ENCODE assay signal across 20 cellular contexts in genomic region chr7:1149351-1149794, GRCh38. TPM values are rescaled to one million over a fixed set of nuclear protein-coding genes. Genes with fewer than 3 reads are reported as not detected.
DNase-seq lines count a peak whose midpoint lies in the region; ATAC-seq, FAIRE-seq and TF ChIP-seq lines count a peak whose summit lies in the region.
"Had no signal": no experiment of that assay in that cellular context is flagged by ENCODE, and none has a peak within 500 bp of the region (broad histone marks: within the 10 kb centered on the region; RNA-seq: fewer than 3 reads in every experiment).

No MANE protein-coding gene starts in this region.

- peak; percentile 51 for DNase-seq in activated CD4-positive, alpha-beta T cell treated with anti-CD3 and anti-CD28 coated beads, Interleukin-2, amount 10 ng/mL, durations not matched to agents 24 days and 14 days
- DNase-seq in activated CD4-positive, alpha-beta T cell treated with anti-CD3 and anti-CD28 coated beads, Interleukin-2, amount 50 U/mL, for 48 hours = no peak
- DNase-seq in RWPE1 (ENCODE audit: low spot score) (no peak), HepG2 (ENCODE audit: low spot score) (no peak)
- no peak for DNase-seq in stimulated activated effector memory CD8-positive, alpha-beta T cell treated with anti-CD3 and anti-CD28 coated beads, Interleukin-12 subunit alpha, Interleukin-12 subunit beta, amount 100 ng/mL, for 72 hours (ENCODE audit: low spot score in 2 of 2)
- DNase-seq in activated CD8-positive, alpha-beta memory T cell treated with anti-CD3 and anti-CD28 coated beads, Interleukin-2, amount 50 U/mL, for 48 hours = no peak
- no peak for DNase-seq in activated CD8-positive, alpha-beta T cell treated with anti-CD3 and anti-CD28 coated beads for 36 hours
- DNase-seq: Calu3; CD4-positive, alpha-beta memory T cell; DMS53; GM23248; MV-4-11; NCI-H1417; NCI-H187 treated with DMSO at 0.1 percent for 48 hours; NCI-H510A; NCI-H774; PC-9 had no signal

- TF ChIP-seq RAD21 in HepG2 (CRISPR knock-in tag; IDR thresholded peaks at IDR 0.05) = no peak

- H2AFZ ChIP-seq in HepG2 (ENCODE audit: low read length) = no peak overlapping the region
- H2AFZ ChIP-seq: GM23248, PC-9 had no signal

- no peaks in the 10 kb centered on the region for H3K27me3 ChIP-seq in HepG2 (ENCODE audit: control insufficient read depth in 1 of 2, insufficient read depth in 2 of 2, low read length in 2 of 2)

- H3K27ac Mint-ChIP-seq in activated CD4-positive, alpha-beta T cell treated with anti-CD3 and anti-CD28 coated beads, Interleukin-2, amount 10 ng/mL, durations not matched to agents 24 days and 14 days = no peak overlapping the region
- peak overlapping the region; percentile 34 for H3K27ac Mint-ChIP-seq in stimulated activated effector memory CD8-positive, alpha-beta T cell treated with anti-CD3 and anti-CD28 coated beads, Interleukin-12 subunit alpha, Interleukin-12 subunit beta, amount 100 ng/mL, for 72 hours
- H3K27ac Mint-ChIP-seq in activated CD8-positive, alpha-beta T cell treated with anti-CD3 and anti-CD28 coated beads for 36 hours = no peak overlapping the region
- H3K27ac Mint-ChIP-seq: CD4-positive, alpha-beta memory T cell had no signal

- H3K27ac ChIP-seq in RWPE1 (peak overlapping the region; percentile 4; the same call in 1 of the 2 replicates), HepG2 (ENCODE audit: extremely low read length, insufficient read depth, low read length) (peak overlapping the region; percentile 0)
- H3K27ac ChIP-seq: 22Rv1, GM23248, PC-9 had no signal

- TF ChIP-seq POLR2A in HepG2 (IDR thresholded peaks at IDR 0.05; ENCODE audit: insufficient read depth in 1 of 2, low read depth in 2 of 2, low read length in 2 of 2) = peak in 1 of 2 experiments; percentile 21; a peak in 1 of 4 replicates

- POLR2A ChIA-PET in RWPE1 (lab: Yijun Ruan, JAX; ENCODE audit: low non-redundant PET) (no interaction called here), HepG2 (lab: Yijun Ruan, JAX) (no interaction called here)
- POLR2A ChIA-PET in activated CD8-positive, alpha-beta T cell treated with anti-CD3 and anti-CD28 coated beads for 36 hours (lab: Charles Lee) = interaction anchor here (1.3 kb wide), 1 partner anchor 11 kb away, joined by 4 read pairs; a partner anchor contains a TSS

- no peak overlapping the region for H3K4me2 ChIP-seq in HepG2 (ENCODE audit: low read depth, low read length)
- H3K4me2 ChIP-seq: PC-9 had no signal

- no peak overlapping the region for H3K9ac ChIP-seq in HepG2 (ENCODE audit: insufficient read depth, low read depth, low read length)
- H3K9ac ChIP-seq: GM23248 had no signal

- no peaks in the 10 kb centered on the region for H3K27me3 Mint-ChIP-seq in activated CD4-positive, alpha-beta T cell treated with anti-CD3 and anti-CD28 coated beads, Interleukin-2, amount 10 ng/mL, durations not matched to agents 24 days and 14 days
- no peaks in the 10 kb centered on the region for H3K27me3 Mint-ChIP-seq in activated CD8-positive, alpha-beta T cell treated with anti-CD3 and anti-CD28 coated beads for 36 hours
- H3K27me3 Mint-ChIP-seq: CD4-positive, alpha-beta memory T cell had no signal

- no peaks in the 10 kb centered on the region for H3K4me1 Mint-ChIP-seq in activated CD4-positive, alpha-beta T cell treated with anti-CD3 and anti-CD28 coated beads, Interleukin-2, amount 10 ng/mL, durations not matched to agents 24 days and 14 days
- peaks cover 5% of the 10 kb centered on the region for H3K4me1 Mint-ChIP-seq in stimulated activated effector memory CD8-positive, alpha-beta T cell treated with anti-CD3 and anti-CD28 coated beads, Interleukin-12 subunit alpha, Interleukin-12 subunit beta, amount 100 ng/mL, for 72 hours
- H3K4me1 Mint-ChIP-seq in activated CD8-positive, alpha-beta T cell treated with anti-CD3 and anti-CD28 coated beads for 36 hours (ENCODE audit: low read depth) = no peaks in the 10 kb centered on the region
- H3K4me1 Mint-ChIP-seq: CD4-positive, alpha-beta memory T cell had no signal

- no peaks in the 10 kb centered on the region for H4K20me1 ChIP-seq in HepG2 (ENCODE audit: insufficient read depth, low read length)

- H3K4me3 Mint-ChIP-seq in activated CD4-positive, alpha-beta T cell treated with anti-CD3 and anti-CD28 coated beads, Interleukin-2, amount 10 ng/mL, durations not matched to agents 24 days and 14 days = no peak overlapping the region
- H3K4me3 Mint-ChIP-seq in stimulated activated effector memory CD8-positive, alpha-beta T cell treated with anti-CD3 and anti-CD28 coated beads, Interleukin-12 subunit alpha, Interleukin-12 subunit beta, amount 100 ng/mL, for 72 hours = no peak overlapping the region
- no peak overlapping the region for H3K4me3 Mint-ChIP-seq in activated CD8-positive, alpha-beta T cell treated with anti-CD3 and anti-CD28 coated beads for 36 hours
- H3K4me3 Mint-ChIP-seq: CD4-positive, alpha-beta memory T cell had no signal

- BruUV-seq in HepG2 (replicated peaks; lab: Mats Ljungman, UMichigan) = no TSS peak

- H3K36me3 Mint-ChIP-seq in activated CD4-positive, alpha-beta T cell treated with anti-CD3 and anti-CD28 coated beads, Interleukin-2, amount 10 ng/mL, durations not matched to agents 24 days and 14 days (ENCODE audit: low read depth) = peaks cover 31% of the 10 kb centered on the region
- H3K36me3 Mint-ChIP-seq in stimulated activated effector memory CD8-positive, alpha-beta T cell treated with anti-CD3 and anti-CD28 coated beads, Interleukin-12 subunit alpha, Interleukin-12 subunit beta, amount 100 ng/mL, for 72 hours = peaks cover 48% of the 10 kb centered on the region
- H3K36me3 Mint-ChIP-seq in activated CD8-positive, alpha-beta T cell treated with anti-CD3 and anti-CD28 coated beads for 36 hours (ENCODE audit: low read depth) = peaks cover 21% of the 10 kb centered on the region

- TF ChIP-seq CTCF in RWPE1 (conservative IDR thresholded peaks at IDR 0.05; ENCODE audit: low read depth) (no peak), HepG2 (CRISPR knock-in tag; IDR thresholded peaks at IDR 0.05) (no peak)
- TF ChIP-seq CTCF in activated CD8-positive, alpha-beta T cell treated with anti-CD3 and anti-CD28 coated beads for 36 hours (IDR thresholded peaks at IDR 0.05) = no peak

- 97% methylated on average over 10 of the region's 20 CpGs for WGBS in HepG2 (ENCODE audit: low lambda C conversion rate)

- CTCF ChIA-PET in RWPE1 (lab: Yijun Ruan, JAX) = interaction anchor here (0.7 to 2.7 kb wide), 2 partner anchors 121 to 156 kb away, joined by 4 to 9 read pairs; no protein-coding TSS in a partner anchor
- CTCF ChIA-PET in HepG2 (lab: Yijun Ruan, JAX; ENCODE audit: low intra/inter-chr PET ratio, low total read pairs) = no interaction called here
- CTCF ChIA-PET in activated CD8-positive, alpha-beta T cell treated with anti-CD3 and anti-CD28 coated beads for 36 hours (lab: Charles Lee) = no interaction called here

- TF ChIP-seq EP300 in HepG2 (IDR thresholded peaks at IDR 0.05; ENCODE audit: low read depth in 2 of 2, low read length in 2 of 2) = no peak
- no peak for TF ChIP-seq EP300 in HepG2 (CRISPR knock-in tag; IDR thresholded peaks at IDR 0.05; ENCODE audit: borderline replicate concordance)

- H3K9me3 ChIP-seq in HepG2 (ENCODE audit: low read length) = no peaks in the 10 kb centered on the region

- peaks cover 2% of the 10 kb centered on the region for H3K79me2 ChIP-seq in HepG2 (ENCODE audit: insufficient read depth, low read length)

- no peaks in the 10 kb centered on the region for H3K9me3 Mint-ChIP-seq in activated CD4-positive, alpha-beta T cell treated with anti-CD3 and anti-CD28 coated beads, Interleukin-2, amount 10 ng/mL, durations not matched to agents 24 days and 14 days
- no peaks in the 10 kb centered on the region for H3K9me3 Mint-ChIP-seq in stimulated activated effector memory CD8-positive, alpha-beta T cell treated with anti-CD3 and anti-CD28 coated beads, Interleukin-12 subunit alpha, Interleukin-12 subunit beta, amount 100 ng/mL, for 72 hours
- H3K9me3 Mint-ChIP-seq in activated CD8-positive, alpha-beta T cell treated with anti-CD3 and anti-CD28 coated beads for 36 hours = no peaks in the 10 kb centered on the region
- H3K9me3 Mint-ChIP-seq: CD4-positive, alpha-beta memory T cell had no signal

- intact Hi-C loops in activated CD4-positive, alpha-beta T cell treated with anti-CD3 and anti-CD28 coated beads, Interleukin-2, amount 10 ng/mL, durations not matched to agents 24 days and 14 days (cut with micrococcal nuclease) = no loop called here
- intact Hi-C loops in HepG2 (cut with micrococcal nuclease; ENCODE audit: unreplicated experiment) = no loop called here
- intact Hi-C loops in activated CD8-positive, alpha-beta T cell treated with anti-CD3 and anti-CD28 coated beads for 36 hours (cut with micrococcal nuclease) = no loop called here

- peaks cover 22% of the 10 kb centered on the region for H3K4me1 ChIP-seq in HepG2 (ENCODE audit: insufficient read depth, low read length)

- ATAC-seq in HepG2 = peak; percentile 45
- ATAC-seq in stimulated activated effector memory CD8-positive, alpha-beta T cell treated with anti-CD3 and anti-CD28 coated beads, Interleukin-12 subunit alpha, Interleukin-12 subunit beta, amount 100 ng/mL, for 72 hours = no peak
- no peak for ATAC-seq in activated CD8-positive, alpha-beta T cell treated with anti-CD3 and anti-CD28 coated beads for 36 hours
- no peak for ATAC-seq in GM21528 (IDR thresholded peaks at IDR 0.05; ENCODE audit: low FRiP score, unreplicated experiment)
- ATAC-seq: HCT116 had no signal

- no peak overlapping the region for H3K4me3 ChIP-seq in HepG2 (replicated peaks in 1 of 3; ENCODE audit: insufficient read depth in 1 of 3, low read depth in 2 of 3, low read length in 3 of 3)
- H3K4me3 ChIP-seq: GM23248, PC-9 had no signal

- FAIRE-seq in HepG2 (lab: Jason Lieb, UNC) = no peak

- peaks cover 31 to 42% of the 10 kb centered on the region in 2 experiments for H3K36me3 ChIP-seq in HepG2 (replicated peaks in 1 of 2; ENCODE audit: control insufficient read depth in 1 of 2, insufficient read depth in 2 of 2, low read length in 2 of 2)

- in situ Hi-C loops in HepG2 (cut with HindIII; ENCODE audit: extremely low pct_ligation_motif_present, low pct_unique_long_range_greater_than_20kb) = no loop called here

RNA-seq across cellular contexts. Expression of gene ZFAND2A, which starts 10.6 kb away (rescaled TPM):
- total RNA-seq in activated CD4-positive, alpha-beta T cell treated with anti-CD3 and anti-CD28 coated beads, Interleukin-2, amount 10 ng/mL, durations not matched to agents 24 days and 14 days = 19.9 and 24.2 TPM in 2 replicates
- total RNA-seq in HepG2 (2016; rRNA removed; fragmentation: Illumina TruSeq; extraction: Trizol) = 140 and 171 TPM in 2 replicates
- 81.0 and 93.7 TPM in 2 replicates for total RNA-seq in HepG2 (2016; cell fraction: cytosol; rRNA removed; fragmentation: Illumina TruSeq; extraction: Trizol; ENCODE audit: low read depth)
- 144 and 177 TPM in 2 replicates for total RNA-seq in HepG2 (2016; cell fraction: insoluble cytoplasmic fraction; rRNA removed; fragmentation: Illumina TruSeq; extraction: Trizol)
- 105 and 123 TPM in 2 replicates for total RNA-seq in HepG2 (2016; cell fraction: membrane; rRNA removed; fragmentation: Illumina TruSeq; extraction: Trizol)
- total RNA-seq in HepG2 (2016; cell fraction: nucleus; rRNA removed; fragmentation: Illumina TruSeq; extraction: Trizol) = 76.5 and 85.9 TPM in 2 replicates
- 153 and 155 TPM in 2 replicates for polyA plus RNA-seq in HepG2 (2011; rRNA removed)
- 116 and 139 TPM in 2 replicates for polyA plus RNA-seq in HepG2 (2011; cell fraction: cytosol; rRNA removed)
- 105 and 133 TPM in 2 replicates for polyA plus RNA-seq in HepG2 (2011; cell fraction: nucleus; rRNA removed)
- polyA plus RNA-seq in HepG2 (2012) = 91.5 and 117 TPM in 2 replicates
- 71.0 and 75.6 TPM in 2 replicates for polyA plus RNA-seq in HepG2 (2016; cell fraction: cytosol; fragmentation: Illumina TruSeq; extraction: Trizol; ENCODE audit: low read depth)
- 158 and 167 TPM in 2 replicates for polyA plus RNA-seq in HepG2 (2016; cell fraction: insoluble cytoplasmic fraction; fragmentation: Illumina TruSeq; extraction: Trizol; ENCODE audit: low read depth)
- 89.5 and 100 TPM in 2 replicates for polyA plus RNA-seq in HepG2 (2016; cell fraction: membrane; fragmentation: Illumina TruSeq; extraction: Trizol; ENCODE audit: low read depth)
- 146 and 157 TPM in 2 replicates for polyA plus RNA-seq in HepG2 (2016; cell fraction: nucleus; fragmentation: Illumina TruSeq; extraction: Trizol; ENCODE audit: insufficient read depth, low read depth)
- 24.9 and 155 TPM in 2 replicates for polyA minus RNA-seq in HepG2 (2011; rRNA and poly(A)+ RNA removed; ENCODE audit: low replicate concordance)
- polyA minus RNA-seq in HepG2 (2011; cell fraction: cytosol; rRNA and poly(A)+ RNA removed) = 40.2 and 55.3 TPM in 2 replicates
- 50.2 and 66.8 TPM in 2 replicates for polyA minus RNA-seq in HepG2 (2011; cell fraction: nucleus; rRNA and poly(A)+ RNA removed)
- total RNA-seq in activated CD8-positive, alpha-beta T cell treated with anti-CD3 and anti-CD28 coated beads for 36 hours = 10 to 100 TPM; 22.1 to 23.5 TPM
